In the genomic region with DNA sequence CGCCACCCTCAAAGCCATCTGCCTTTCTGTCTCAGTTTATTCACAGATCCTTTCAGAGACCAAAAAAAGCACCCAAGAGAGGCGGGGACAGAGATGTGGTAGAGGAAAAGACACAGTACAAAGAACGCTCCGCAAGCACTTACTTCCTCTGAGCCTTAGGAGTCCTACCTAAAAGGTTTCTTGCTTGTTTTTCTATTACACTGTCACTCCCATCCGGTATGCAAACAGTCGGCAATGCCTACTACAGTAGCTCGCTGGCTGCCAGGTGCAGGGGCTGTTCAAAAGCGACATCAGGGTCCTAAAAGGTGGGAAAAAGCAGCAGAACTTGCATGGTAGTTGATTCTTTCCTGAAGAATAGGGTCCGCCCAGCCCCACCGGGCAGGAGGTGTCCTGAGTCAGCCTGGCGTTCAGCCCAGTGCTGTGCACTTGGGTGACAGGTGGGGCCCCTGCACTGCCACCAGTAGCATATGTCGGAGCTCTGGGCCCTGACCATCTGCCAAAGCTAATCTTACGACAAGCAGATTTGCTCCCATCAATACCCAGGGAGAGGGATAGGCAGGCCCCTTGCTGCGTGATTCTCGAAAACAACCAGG, we compare ENCODE assay signal across 9 cellular contexts. TPM values are rescaled to one million over a fixed set of nuclear protein-coding genes. Genes with fewer than 3 reads are reported as not detected.
DNase-seq lines count a peak whose midpoint lies in the region; ATAC-seq and TF ChIP-seq lines count a peak whose summit lies in the region.
"Had no signal": no experiment of that assay in that cellular context is flagged by ENCODE, and none has a peak within 500 bp of the region (broad histone marks: within the 10 kb centered on the region; RNA-seq: fewer than 3 reads in every experiment).

No MANE protein-coding gene starts in this region.

- H3K4me2 ChIP-seq in BLaER1, result peak overlapping the region; percentile 98

- H3K4me1 ChIP-seq in BLaER1 (peaks cover 46% of the 10 kb centered on the region), SJCRH30 (peaks cover 13% of the 10 kb centered on the region; the same call in 1 of the 2 replicates), iPS-18a (ENCODE audit: control insufficient read depth, low read depth, low read length) (peaks cover 3% of the 10 kb centered on the region)

- H3K9ac ChIP-seq in BLaER1 (peak overlapping the region; percentile 74), iPS-18a (ENCODE audit: low read length) (no peak overlapping the region)

- ATAC-seq in GM19328 (IDR thresholded peaks at IDR 0.05; ENCODE audit: unreplicated experiment) (peak; percentile 17), HG03432 (IDR thresholded peaks at IDR 0.05; ENCODE audit: unreplicated experiment) (peak; percentile 20)

- no peaks in the 10 kb centered on the region for H3K9me3 ChIP-seq in BLaER1
- H3K9me3 ChIP-seq in SJCRH30 (replicated peaks), result no peaks in the 10 kb centered on the region
- H3K9me3 ChIP-seq in iPS-18a (ENCODE audit: control insufficient read depth, low read depth, low read length), result no peaks in the 10 kb centered on the region

- H3K27ac ChIP-seq in BLaER1, result peak overlapping the region; percentile 72
- H3K27ac ChIP-seq in SJCRH30, result peak overlapping the region; percentile 74
- H3K27ac ChIP-seq in iPS-18a (ENCODE audit: low read length), result no peak overlapping the region

- in situ Hi-C loops in astrocyte of the spinal cord (cut with HindIII; ENCODE audit: low sequenced_read_pairs), result no loop called here

- H3K27me3 ChIP-seq in BLaER1 (no peaks in the 10 kb centered on the region), SJCRH30 (no peaks in the 10 kb centered on the region), iPS-18a (ENCODE audit: control insufficient read depth, insufficient read depth, low read length) (no peaks in the 10 kb centered on the region)

- peaks cover 26% of the 10 kb centered on the region; the same call in 1 of the 2 replicates for H4K20me1 ChIP-seq in BLaER1

- H3K36me3 ChIP-seq in BLaER1, result peaks cover 31% of the 10 kb centered on the region
- no peaks in the 10 kb centered on the region for H3K36me3 ChIP-seq in SJCRH30
- no peaks in the 10 kb centered on the region for H3K36me3 ChIP-seq in iPS-18a (ENCODE audit: control insufficient read depth, low read depth, low read length)

- DNase-seq in SJCRH30, result peak; percentile 77 to 80
- no peak for DNase-seq in astrocyte of the spinal cord (ENCODE audit: low read depth, low spot score)
- DNase-seq in stimulated activated CD4-positive, alpha-beta T cell treated with anti-CD3 and anti-CD28 coated beads, Interleukin-1b, Interleukin-23, amount 100 ng/mL, for 4 hours (ENCODE audit: low read depth in 2 of 2), result peak; percentile 5 to 13
- DNase-seq in medulla oblongata (ENCODE audit: extremely low spot score), result no peak

- no peak for TF ChIP-seq CTCF in astrocyte of the spinal cord (IDR thresholded peaks at IDR 0.05; ENCODE audit: low read depth, low read length)

- H3K4me3 ChIP-seq in BLaER1 (peak overlapping the region; percentile 84), SJCRH30 (peak overlapping the region; percentile 85), astrocyte of the spinal cord (ENCODE audit: low read depth, low read length) (peak overlapping the region; percentile 88), iPS-18a (ENCODE audit: low read length) (peak overlapping the region; percentile 84)

RNA-seq across cellular contexts. Expression of gene TECPR1, which starts 0.7 kb away (rescaled TPM):
- total RNA-seq in SJCRH30 (2014; rRNA removed; shearing (Covaris generic)), result 12.9 and 14.5 TPM in 2 replicates

RNA-seq across cellular contexts. Expression of gene BRI3, which starts 30.1 kb away (rescaled TPM):
- 43.7 and 51.9 TPM in 2 replicates for total RNA-seq in SJCRH30 (2014; rRNA removed; shearing (Covaris generic))

RNA-seq across cellular contexts. Expression of gene BHLHA15, which starts 40.1 kb away (rescaled TPM):
- total RNA-seq in SJCRH30 (2014; rRNA removed; shearing (Covaris generic)), result not detected in 2 replicates
- total RNA-seq: subcutaneous adipose tissue had no signal

Comparison
In these comparisons a context has a peak if more than half of its experiments do, and no peak if none do; other contexts are left out.
1. DNase-seq: peak in SJCRH30 (2 of 2) and stimulated activated CD4-positive, alpha-beta T cell treated with anti-CD3 and anti-CD28 coated beads, Interleukin-1b, Interleukin-23, amount 100 ng/mL, for 4 hours (2 of 2); none in astrocyte of the spinal cord (single experiment) and medulla oblongata (single experiment).
2. Peak in every context shown above with its lines, with median percentiles within 50 percentile points of each other: H3K4me3 ChIP-seq.